In genomic region chr9:137302176-137303030, GRCh38 we compare ENCODE assay signal across 8 cellular contexts. TPM values are rescaled to one million over a fixed set of nuclear protein-coding genes. Genes with fewer than 3 reads are reported as not detected.
DNase-seq lines count a peak whose midpoint lies in the region; ATAC-seq and TF ChIP-seq lines count a peak whose summit lies in the region.

Gene NRARP (minus strand): TSS chr9:137302271. CDS start chr9:137301928, 343 bp downstream.

- H3K4me3 ChIP-seq in hepatocyte, result peak within 1 kb of the TSS; percentile 68

- H3K79me2 ChIP-seq in hepatocyte, result peaks cover 9% of the 10 kb centered on the region

- H3K4me3 Mint-ChIP-seq in T-helper 1 cell treated with Interleukin-12 subunit alpha and Interleukin-12 subunit beta and Interleukin-4 antibody, amounts not matched to agents 30 μg/mL and 1 μg/mL, for 36 hours, result peak within 1 kb of the TSS; percentile 63

- no peak within 1 kb of the TSS for H3K27ac Mint-ChIP-seq in T-helper 1 cell treated with Interleukin-12 subunit alpha and Interleukin-12 subunit beta and Interleukin-4 antibody, amounts not matched to agents 30 μg/mL and 1 μg/mL, for 36 hours

- WGBS in hepatocyte (ENCODE audit: low lambda C conversion rate, missing lambda C conversion rate), result 7% methylated on average over 39 of the region's 121 CpGs

- H3K9me3 Mint-ChIP-seq in T-helper 1 cell treated with Interleukin-12 subunit alpha and Interleukin-12 subunit beta and Interleukin-4 antibody, amounts not matched to agents 30 μg/mL and 1 μg/mL, for 36 hours, result no peaks in the 10 kb centered on the region

- peaks cover 5% of the 10 kb centered on the region for H3K4me1 Mint-ChIP-seq in T-helper 1 cell treated with Interleukin-12 subunit alpha and Interleukin-12 subunit beta and Interleukin-4 antibody, amounts not matched to agents 30 μg/mL and 1 μg/mL, for 36 hours (ENCODE audit: low read depth)

- no peaks in the 10 kb centered on the region for H3K9me2 ChIP-seq in hepatocyte (replicated peaks; ENCODE audit: insufficient read depth)

- peak within 1 kb of the TSS; percentile 79 for H3K27ac ChIP-seq in hepatocyte

- TF ChIP-seq CTCF in GM12873 (IDR thresholded peaks at IDR 0.05; ENCODE audit: insufficient read depth, low read depth, low read length, missing control alignments) (peak; percentile 57), hepatocyte (IDR thresholded peaks at IDR 0.05; ENCODE audit: poor library complexity) (peak; percentile 42)

- H3K9me3 ChIP-seq in hepatocyte (ENCODE audit: low read depth), result no peaks in the 10 kb centered on the region

- no peaks in the 10 kb centered on the region for H3K36me3 ChIP-seq in hepatocyte (replicated peaks; ENCODE audit: insufficient read depth, low read depth)

- peak within 1 kb of the TSS; percentile 98 for H3K4me2 ChIP-seq in hepatocyte

- DNase-seq in NCI-H1105 treated with DMSO at 0.1 percent for 48 hours (lab: John Stamatoyannopoulos, UW) (peak; percentile 56), anterior cingulate cortex (lab: John Stamatoyannopoulos, UW) (peak in 55 of 58 donors; percentile 39 to 92 (median 82)), hepatocyte (ENCODE audit: low spot score) (peak; percentile 96), retina (peak; percentile 93), OCI-M2 (lab: John Stamatoyannopoulos, UW; ENCODE audit: unreplicated experiment) (no peak)

- no peaks in the 10 kb centered on the region for H3K36me3 Mint-ChIP-seq in T-helper 1 cell treated with Interleukin-12 subunit alpha and Interleukin-12 subunit beta and Interleukin-4 antibody, amounts not matched to agents 30 μg/mL and 1 μg/mL, for 36 hours (ENCODE audit: low read depth)

- H3K27me3 ChIP-seq in hepatocyte, result no peaks in the 10 kb centered on the region

- peak within 1 kb of the TSS; percentile 73 for H2AFZ ChIP-seq in hepatocyte

- peaks cover 40% of the 10 kb centered on the region for H3K4me1 ChIP-seq in hepatocyte (ENCODE audit: insufficient read depth)

- peaks cover 23% of the 10 kb centered on the region for H3K27me3 Mint-ChIP-seq in T-helper 1 cell treated with Interleukin-12 subunit alpha and Interleukin-12 subunit beta and Interleukin-4 antibody, amounts not matched to agents 30 μg/mL and 1 μg/mL, for 36 hours (ENCODE audit: low read depth)

- ATAC-seq in HG02571 (IDR thresholded peaks at IDR 0.05; ENCODE audit: unreplicated experiment), result peak; percentile 69

- peaks cover 3% of the 10 kb centered on the region for H4K20me1 ChIP-seq in hepatocyte (ENCODE audit: insufficient read depth, poor library complexity, severe bottlenecking)

RNA-seq across cellular contexts. Expression of gene NRARP, which starts in this region (rescaled TPM):
- total RNA-seq in hepatocyte, result 5.3 and 8.2 TPM in 2 replicates
- polyA plus RNA-seq in hepatocyte, result 13.1 and 18.7 TPM in 2 replicates
